In the genomic region with DNA sequence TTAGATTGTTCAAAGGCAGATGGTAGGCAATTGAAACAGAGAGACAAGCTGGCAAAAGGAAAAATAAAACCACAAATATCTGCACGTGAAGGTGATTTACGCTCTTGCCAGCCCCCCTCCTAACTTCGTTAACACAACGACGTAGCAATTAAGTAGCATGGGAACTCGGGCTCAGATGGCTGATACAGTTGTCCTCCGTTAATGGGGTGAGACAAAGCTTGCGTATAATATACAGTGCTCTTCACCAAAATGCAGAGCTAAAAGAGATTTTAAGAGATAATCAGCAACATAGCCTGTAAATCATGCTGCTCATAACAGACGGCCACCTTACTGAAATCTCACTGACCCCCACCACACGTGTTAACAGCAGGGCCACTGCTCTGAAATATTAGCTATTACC, we compare ENCODE assay signal across 25 cellular contexts. TPM values are rescaled to one million over a fixed set of nuclear protein-coding genes. Genes with fewer than 3 reads are reported as not detected.
DNase-seq lines count a peak whose midpoint lies in the region; ATAC-seq and TF ChIP-seq lines count a peak whose summit lies in the region.
"Had no signal": no experiment of that assay in that cellular context is flagged by ENCODE, and none has a peak within 500 bp of the region (broad histone marks: within the 10 kb centered on the region; RNA-seq: fewer than 3 reads in every experiment).

No MANE protein-coding gene starts in this region.

- H3K36me3 ChIP-seq in breast epithelium, result no peaks in the 10 kb centered on the region
- H3K36me3 ChIP-seq: cardiac muscle cell, gastrocnemius medialis, thyroid gland had no signal

- no TSS peak for BruUV-seq in MCF 10A (replicated peaks; lab: Mats Ljungman, UMichigan)

- H3K4me1 Mint-ChIP-seq in MCF 10A (ENCODE audit: insufficient read depth, unreplicated experiment) (peaks cover 33% of the 10 kb centered on the region), memory B cell (peaks cover 57% of the 10 kb centered on the region)

- H3K36me3 Mint-ChIP-seq in MCF 10A (ENCODE audit: insufficient read depth, unreplicated experiment) (no peaks in the 10 kb centered on the region), memory B cell (peaks cover 3% of the 10 kb centered on the region)
- H3K36me3 Mint-ChIP-seq: natural killer cell had no signal

- CTCF ChIA-PET in MCF 10A (lab: Yijun Ruan, JAX), result interaction anchor here (0.6 to 1.0 kb wide), 5 partner anchors 9 to 358 kb away, joined by 3 to 4 read pairs (median 3); no protein-coding TSS in a partner anchor

- H3K4me3 ChIP-seq in breast epithelium, result peak overlapping the region in 1 of 3 donors; percentile 16
- H3K4me3 ChIP-seq: cardiac muscle cell, thyroid gland had no signal

- intact Hi-C loops in breast epithelium (cut with DNase I; ENCODE audit: low total_unique reads) (no loop called here), MCF 10A (cut with micrococcal nuclease) (no loop called here)

- no peak for DNase-seq in breast epithelium (ENCODE audit: low spot score in 2 of 2)
- no peak for DNase-seq in MCF 10A (ENCODE audit: unreplicated experiment)
- no peak for DNase-seq in memory B cell (ENCODE audit: low spot score in 2 of 2)
- no peak for DNase-seq in HK-2 (ENCODE audit: unreplicated experiment)
- DNase-seq in Ammon's horn (ENCODE audit: low spot score), result no peak
- DNase-seq in D341Med (ENCODE audit: low spot score), result no peak
- DNase-seq: activated CD4-positive, alpha-beta T cell treated with anti-CD3 and anti-CD28 coated beads, Interleukin-2, amount 10 ng/mL, durations not matched to agents 24 days and 14 days; activated naive CD4-positive, alpha-beta T cell treated with anti-CD3 and anti-CD28 coated beads for 36 hours; activated T-cell treated with anti-CD3 and anti-CD28 coated beads, Interleukin-2, amount 50 U/mL, for 72 hours; amniotic stem cell; cortex of kidney; gastrocnemius medialis; H7; natural killer cell; NCI-H1092; NCI-H2081; NCI-H510A treated with DMSO at 0.1 percent for 48 hours; right cardiac atrium; thyroid gland had no signal

- no peak overlapping the region for H3K4me3 Mint-ChIP-seq in MCF 10A (ENCODE audit: unreplicated experiment)
- no peak overlapping the region for H3K4me3 Mint-ChIP-seq in memory B cell
- H3K4me3 Mint-ChIP-seq: activated CD4-positive, alpha-beta T cell treated with anti-CD3 and anti-CD28 coated beads, Interleukin-2, amount 10 ng/mL, durations not matched to agents 24 days and 14 days; activated naive CD4-positive, alpha-beta T cell treated with anti-CD3 and anti-CD28 coated beads for 36 hours; activated T-cell treated with anti-CD3 and anti-CD28 coated beads, Interleukin-2, amount 50 U/mL, for 72 hours; natural killer cell; stimulated activated naive CD8-positive, alpha-beta T cell treated with anti-CD3 and anti-CD28 coated beads, Interleukin-15, Interleukin-2, amounts not matched to agents 100 ng/mL and 50 ng/mL, for 24 hours had no signal

- H3K27me3 Mint-ChIP-seq in MCF 10A (ENCODE audit: insufficient read depth, unreplicated experiment), result no peaks in the 10 kb centered on the region
- no peaks in the 10 kb centered on the region for H3K27me3 Mint-ChIP-seq in memory B cell
- H3K27me3 Mint-ChIP-seq: activated CD4-positive, alpha-beta T cell treated with anti-CD3 and anti-CD28 coated beads, Interleukin-2, amount 10 ng/mL, durations not matched to agents 24 days and 14 days; stimulated activated naive CD8-positive, alpha-beta T cell treated with anti-CD3 and anti-CD28 coated beads, Interleukin-15, Interleukin-2, amounts not matched to agents 100 ng/mL and 50 ng/mL, for 24 hours had no signal

- POLR2A ChIA-PET in MCF 10A (lab: Yijun Ruan, JAX), result interaction anchor here (1.1 to 1.4 kb wide), 2 partner anchors 16 to 202 kb away, joined by 3 to 5 read pairs; no protein-coding TSS in a partner anchor

- peaks cover 4 to 40% of the 10 kb centered on the region in 2 donors for H3K4me1 ChIP-seq in breast epithelium

- H3K9me3 Mint-ChIP-seq in MCF 10A (ENCODE audit: unreplicated experiment) (no peaks in the 10 kb centered on the region), memory B cell (no peaks in the 10 kb centered on the region)
- H3K9me3 Mint-ChIP-seq: activated CD4-positive, alpha-beta T cell treated with anti-CD3 and anti-CD28 coated beads, Interleukin-2, amount 10 ng/mL, durations not matched to agents 24 days and 14 days; activated naive CD4-positive, alpha-beta T cell treated with anti-CD3 and anti-CD28 coated beads for 36 hours; activated T-cell treated with anti-CD3 and anti-CD28 coated beads, Interleukin-2, amount 50 U/mL, for 72 hours; natural killer cell; stimulated activated naive CD8-positive, alpha-beta T cell treated with anti-CD3 and anti-CD28 coated beads, Interleukin-15, Interleukin-2, amounts not matched to agents 100 ng/mL and 50 ng/mL, for 24 hours had no signal

- no peak overlapping the region for H3K27ac Mint-ChIP-seq in MCF 10A (ENCODE audit: low read depth, unreplicated experiment)
- peak overlapping the region; percentile 42 for H3K27ac Mint-ChIP-seq in memory B cell
- H3K27ac Mint-ChIP-seq: activated naive CD4-positive, alpha-beta T cell treated with anti-CD3 and anti-CD28 coated beads for 36 hours; stimulated activated naive CD8-positive, alpha-beta T cell treated with anti-CD3 and anti-CD28 coated beads, Interleukin-15, Interleukin-2, amounts not matched to agents 100 ng/mL and 50 ng/mL, for 24 hours had no signal

- H3K27ac ChIP-seq in breast epithelium, result peak overlapping the region; percentile 62 to 76
- H3K27ac ChIP-seq: cardiac muscle cell, HL-60, thyroid gland had no signal

- ATAC-seq in SK-N-SH treated with all-trans-retinoic acid at 6 μM for 48 hours (no peak), memory B cell (ENCODE audit: low read depth) (no peak), GM18870 (IDR thresholded peaks at IDR 0.05; ENCODE audit: unreplicated experiment) (no peak)
- ATAC-seq: activated T-cell treated with anti-CD3 and anti-CD28 coated beads, Interleukin-2, amount 50 U/mL, for 72 hours; HepG2 had no signal

- H3K27me3 ChIP-seq in breast epithelium, result no peaks in the 10 kb centered on the region
- H3K27me3 ChIP-seq: cardiac muscle cell, gastrocnemius medialis, thyroid gland had no signal

- H3K9me3 ChIP-seq in breast epithelium, result no peaks in the 10 kb centered on the region
- H3K9me3 ChIP-seq: gastrocnemius medialis, thyroid gland had no signal

- TF ChIP-seq CTCF in breast epithelium (IDR thresholded peaks at IDR 0.05) (no peak), MCF 10A (IDR thresholded peaks at IDR 0.05; ENCODE audit: unreplicated experiment) (no peak)

- no peak for TF ChIP-seq POLR2A in breast epithelium (IDR thresholded peaks at IDR 0.05)

TF ChIP-seq in SK-N-SH treated with all-trans-retinoic acid at 6 μM for 48 hours, 23 proteins besides CTCF, POLR2A, EP300 and RAD21:
- TF ChIP-seq ZNF565 (CRISPR knock-in tag; conservative IDR thresholded peaks at IDR 0.05; ENCODE audit: low read depth), result no peak
- TF ChIP-seq ZC3H10 (CRISPR knock-in tag; IDR thresholded peaks at IDR 0.05), result no peak
- TF ChIP-seq, protein P1, sequence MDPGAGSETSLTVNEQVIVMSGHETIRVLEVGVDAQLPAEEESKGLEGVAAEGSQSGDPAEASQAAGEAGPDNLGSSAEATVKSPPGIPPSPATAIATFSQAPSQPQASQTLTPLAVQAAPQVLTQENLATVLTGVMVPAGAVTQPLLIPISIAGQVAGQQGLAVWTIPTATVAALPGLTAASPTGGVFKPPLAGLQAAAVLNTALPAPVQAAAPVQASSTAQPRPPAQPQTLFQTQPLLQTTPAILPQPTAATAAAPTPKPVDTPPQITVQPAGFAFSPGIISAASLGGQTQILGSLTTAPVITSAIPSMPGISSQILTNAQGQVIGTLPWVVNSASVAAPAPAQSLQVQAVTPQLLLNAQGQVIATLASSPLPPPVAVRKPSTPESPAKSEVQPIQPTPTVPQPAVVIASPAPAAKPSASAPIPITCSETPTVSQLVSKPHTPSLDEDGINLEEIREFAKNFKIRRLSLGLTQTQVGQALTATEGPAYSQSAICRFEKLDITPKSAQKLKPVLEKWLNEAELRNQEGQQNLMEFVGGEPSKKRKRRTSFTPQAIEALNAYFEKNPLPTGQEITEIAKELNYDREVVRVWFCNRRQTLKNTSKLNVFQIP (CRISPR knock-in tag; IDR thresholded peaks at IDR 0.05; ENCODE audit: borderline replicate concordance, low read depth), result no peak
- no peak for TF ChIP-seq CSDC2 (CRISPR knock-in tag; IDR thresholded peaks at IDR 0.05)
- TF ChIP-seq BACH2 (CRISPR knock-in tag; IDR thresholded peaks at IDR 0.05; ENCODE audit: borderline replicate concordance), result no peak
- TF ChIP-seq TCF4 (CRISPR knock-in tag; IDR thresholded peaks at IDR 0.05; ENCODE audit: borderline replicate concordance), result peak; percentile 23; the same call in 1 of the 2 replicates

RNA-seq across cellular contexts. Expression of a gene that starts 22.9 kb away (rescaled TPM):
- total RNA-seq in breast epithelium, result 10 to 100 TPM; 17.8 to 58.7 (median 45.2) TPM
- 16.9 and 19.3 TPM in 2 replicates for total RNA-seq in MCF 10A (2022)
